In genomic region chr7:31935671-31936070, GRCh38 we compare ENCODE assay signal across 2 cellular contexts.
TF ChIP-seq lines count a peak whose summit lies in the region.

No MANE protein-coding gene starts in this region.

TF ChIP-seq in SK-N-SH, 30 proteins besides CTCF, POLR2A, EP300 and RAD21 (continued from another document):
- no peak for TF ChIP-seq PBX3 (IDR thresholded peaks at IDR 0.05)
- no peak for TF ChIP-seq USF1 (IDR thresholded peaks at IDR 0.05; ENCODE audit: borderline replicate concordance, low read depth)
- TF ChIP-seq NRF1 (IDR thresholded peaks at IDR 0.05; ENCODE audit: low read depth, low read length) = no peak
- no peak for TF ChIP-seq USF2 (IDR thresholded peaks at IDR 0.05; ENCODE audit: borderline replicate concordance, low read depth, low read length)
- TF ChIP-seq POLR2AphosphoS5 (IDR thresholded peaks at IDR 0.05; ENCODE audit: low read depth, low read length) = no peak
- no peak for TF ChIP-seq SMC3 (IDR thresholded peaks at IDR 0.05; ENCODE audit: low read depth, low read length)
- no peak for TF ChIP-seq NFIC (IDR thresholded peaks at IDR 0.05; ENCODE audit: borderline replicate concordance)
- no peak for TF ChIP-seq RCOR1 (IDR thresholded peaks at IDR 0.05; ENCODE audit: low read length)

TF ChIP-seq in SK-N-SH treated with all-trans-retinoic acid at 6 μM for 48 hours, 23 proteins besides CTCF, POLR2A, EP300 and RAD21 (continued from another document):
- TF ChIP-seq CREB5 (CRISPR knock-in tag; IDR thresholded peaks at IDR 0.05; ENCODE audit: low read depth) (no peak), GLIS3 (CRISPR knock-in tag; IDR thresholded peaks at IDR 0.05) (no peak), PATZ1 (CRISPR knock-in tag; IDR thresholded peaks at IDR 0.05; ENCODE audit: borderline replicate concordance) (no peak), POU6F1 (CRISPR knock-in tag; IDR thresholded peaks at IDR 0.05; ENCODE audit: borderline replicate concordance, low read depth) (no peak), PPARA (CRISPR knock-in tag; IDR thresholded peaks at IDR 0.05; ENCODE audit: borderline replicate concordance) (no peak), TOX (CRISPR knock-in tag; IDR thresholded peaks at IDR 0.05; ENCODE audit: borderline replicate concordance) (no peak), ZNF565 (CRISPR knock-in tag; conservative IDR thresholded peaks at IDR 0.05; ENCODE audit: low read depth) (no peak), BACH2 (CRISPR knock-in tag; IDR thresholded peaks at IDR 0.05; ENCODE audit: borderline replicate concordance) (no peak), OSR1 (CRISPR knock-in tag; IDR thresholded peaks at IDR 0.05) (no peak), ISL1 (CRISPR knock-in tag; IDR thresholded peaks at IDR 0.05) (no peak), TCF4 (CRISPR knock-in tag; IDR thresholded peaks at IDR 0.05; ENCODE audit: borderline replicate concordance) (no peak), ZC3H10 (CRISPR knock-in tag; IDR thresholded peaks at IDR 0.05) (no peak), ESRRG (CRISPR knock-in tag; IDR thresholded peaks at IDR 0.05) (no peak), CSDC2 (CRISPR knock-in tag; IDR thresholded peaks at IDR 0.05) (no peak)
TF ChIP-seq in SK-N-SH treated with all-trans-retinoic acid at 6 μM for 48 hours: peak in this region for 0.
